ENCODE assay signal across 8 cellular contexts in genomic region chr9:70258692-70259511, GRCh38. TPM values are rescaled to one million over a fixed set of nuclear protein-coding genes. Genes with fewer than 3 reads are reported as not detected.
DNase-seq lines count a peak whose midpoint lies in the region; ATAC-seq, FAIRE-seq and TF ChIP-seq lines count a peak whose summit lies in the region.

Gene SMC5, plus strand, starts transcription at chr9:70258978. Its CDS starts 101 bp downstream, at chr9:70259079.

- H3K9me3 Mint-ChIP-seq in WTC11: no peaks in the 10 kb centered on the region

- DNase-seq in AG08396 (ENCODE audit: low spot score) (peak; percentile 97), NCI-H226 (peak; percentile 84), WTC11 (ENCODE audit: low spot score) (peak; percentile 85), bronchial epithelial cell (ENCODE audit: low read depth) (peak; percentile 87), iPS-NIHi11 (ENCODE audit: low spot score) (peak; percentile 93), small intestine (peak; percentile 91)

- no peaks in the 10 kb centered on the region for H3K9me3 ChIP-seq in small intestine (ENCODE audit: control insufficient read depth, low read depth)

- ATAC-seq in GM19023 (IDR thresholded peaks at IDR 0.05; ENCODE audit: unreplicated experiment) (peak; percentile 84), HG03196 (IDR thresholded peaks at IDR 0.05; ENCODE audit: unreplicated experiment) (peak; percentile 88), WTC11 (peak; percentile 89)

- peak within 1 kb of the TSS; percentile 81 for H3K4me3 ChIP-seq in bronchial epithelial cell (ENCODE audit: low read depth, low read length)
- H3K4me3 ChIP-seq in small intestine (ENCODE audit: low read depth in 1 of 2, low read length in 2 of 2): peak within 1 kb of the TSS; percentile 77 to 79

- no peaks in the 10 kb centered on the region for H3K27me3 ChIP-seq in bronchial epithelial cell (ENCODE audit: control insufficient read depth, insufficient read depth, low read length)
- H3K27me3 ChIP-seq in small intestine (ENCODE audit: control insufficient read depth in 2 of 2, insufficient read depth in 2 of 2, low read length in 2 of 2): no peaks in the 10 kb centered on the region

- H3K4me1 ChIP-seq in small intestine (ENCODE audit: control insufficient read depth in 2 of 2, insufficient read depth in 1 of 2, low read depth in 1 of 2, low read length in 1 of 2): peaks cover 5 to 25% of the 10 kb centered on the region in 2 donors

- peaks cover 22% of the 10 kb centered on the region for H3K36me3 Mint-ChIP-seq in WTC11

- H3K36me3 ChIP-seq in bronchial epithelial cell (ENCODE audit: control insufficient read depth, insufficient read depth, low read length): no peaks in the 10 kb centered on the region
- peaks cover 0 to 2% of the 10 kb centered on the region in 2 donors for H3K36me3 ChIP-seq in small intestine (ENCODE audit: control insufficient read depth in 2 of 2, insufficient read depth in 2 of 2, low read length in 2 of 2)

- peak within 1 kb of the TSS; percentile 91 for H3K4me3 Mint-ChIP-seq in WTC11

- peak within 1 kb of the TSS; percentile 95 to 97 for H3K27ac ChIP-seq in small intestine (ENCODE audit: low read depth in 1 of 2, low read length in 1 of 2)

- POLR2A ChIA-PET in WTC11 (lab: Charles Lee): no interaction called here

- peaks cover 5% of the 10 kb centered on the region; the same call in 1 of the 2 replicates for H3K27me3 Mint-ChIP-seq in WTC11 (ENCODE audit: low read depth)

- no peak for FAIRE-seq in bronchial epithelial cell (lab: Jason Lieb, UNC)
- no peak for FAIRE-seq in small intestine (lab: Jason Lieb, UNC)

- peak within 1 kb of the TSS; percentile 97 for H3K27ac Mint-ChIP-seq in WTC11

- H3K4me1 Mint-ChIP-seq in WTC11: peaks cover 46% of the 10 kb centered on the region

- CTCF ChIA-PET in WTC11 (lab: Charles Lee): interaction anchor here (1.5 kb wide), 1 partner anchor 29 kb away, joined by 5 read pairs; no protein-coding TSS in a partner anchor

- TF ChIP-seq CTCF in WTC11 (IDR thresholded peaks at IDR 0.05) (no peak), bronchial epithelial cell (IDR thresholded peaks at IDR 0.05; ENCODE audit: insufficient read depth, low read length, severe bottlenecking) (no peak)

- 0% methylated on average over 46 to 75 of the region's 75 CpGs for WGBS in small intestine, 3 donors

TF ChIP-seq in WTC11, 78 proteins besides CTCF, POLR2A, EP300 and RAD21 (continues in another document):
- TF ChIP-seq PREB (CRISPR knock-in tag; IDR thresholded peaks at IDR 0.05; ENCODE audit: borderline replicate concordance): 0 out of 2 replicates have a peak, but pooled peaks have one; percentile 15
- TF ChIP-seq IRF1 (CRISPR knock-in tag; IDR thresholded peaks at IDR 0.05): peak; percentile 83; the same call in 1 of the 2 replicates
- TF ChIP-seq KAT7 (CRISPR knock-in tag; IDR thresholded peaks at IDR 0.05; ENCODE audit: borderline replicate concordance): peak; percentile 71; the same call in 1 of the 2 replicates
- TF ChIP-seq CBFB (CRISPR knock-in tag; IDR thresholded peaks at IDR 0.05; ENCODE audit: low read depth): no peak; the same call in 1 of the 2 replicates
- TF ChIP-seq NFE2L1 (CRISPR knock-in tag; IDR thresholded peaks at IDR 0.05): peak; percentile 56; the same call in 1 of the 2 replicates
- peak; percentile 69; the same call in 1 of the 2 replicates for TF ChIP-seq SMAD3 (CRISPR knock-in tag; IDR thresholded peaks at IDR 0.05; ENCODE audit: borderline replicate concordance)
- peak; percentile 86 for TF ChIP-seq MAX (CRISPR knock-in tag; IDR thresholded peaks at IDR 0.05)
- 0 out of 2 replicates have a peak, but pooled peaks have one; percentile 36 for TF ChIP-seq ZNF416 (CRISPR knock-in tag; IDR thresholded peaks at IDR 0.05)
- TF ChIP-seq GRHL2 (CRISPR knock-in tag; IDR thresholded peaks at IDR 0.05; ENCODE audit: insufficient replicate concordance, severe bottlenecking): no peak
- TF ChIP-seq RELA (CRISPR knock-in tag; IDR thresholded peaks at IDR 0.05; ENCODE audit: borderline replicate concordance): no peak
- TF ChIP-seq USF2 (CRISPR knock-in tag; IDR thresholded peaks at IDR 0.05): 0 out of 2 replicates have a peak, but pooled peaks have one; percentile 26
- TF ChIP-seq NR3C1 (CRISPR knock-in tag; conservative IDR thresholded peaks at IDR 0.05; ENCODE audit: low read depth): no peak
- TF ChIP-seq CREM (CRISPR knock-in tag; IDR thresholded peaks at IDR 0.05): peak; percentile 82; the same call in 1 of the 2 replicates
- TF ChIP-seq FOXK1 (CRISPR knock-in tag; IDR thresholded peaks at IDR 0.05): peak; percentile 71; the same call in 1 of the 2 replicates
- no peak for TF ChIP-seq ZNF671 (CRISPR knock-in tag; IDR thresholded peaks at IDR 0.05)
- TF ChIP-seq AFF4 (CRISPR knock-in tag; IDR thresholded peaks at IDR 0.05; ENCODE audit: borderline replicate concordance): no peak
- no peak for TF ChIP-seq ATF2 (CRISPR knock-in tag; IDR thresholded peaks at IDR 0.05; ENCODE audit: borderline replicate concordance, low read depth)

RNA-seq across cellular contexts. Expression of gene SMC5, which starts in this region (rescaled TPM):
- total RNA-seq in WTC11 (2021): 20.2 to 21.8 TPM (median 21.4 TPM) in 3 replicates
- total RNA-seq in bronchial epithelial cell: 15.2 and 16.6 TPM in 2 replicates
- 10 to 100 TPM in 2 of 3 donors, 1 to 10 TPM in 1; 8.4 to 11.6 (median 11.2) TPM for polyA plus RNA-seq in small intestine

Comparison
In these comparisons a context has a peak if more than half of its experiments do, and no peak if none do; other contexts are left out.
1. Peak in every context shown above with its lines: DNase-seq, ATAC-seq, H3K4me3 ChIP-seq and H3K27ac ChIP-seq.